ENCODE assay signal across 13 cellular contexts in the genomic region with DNA sequence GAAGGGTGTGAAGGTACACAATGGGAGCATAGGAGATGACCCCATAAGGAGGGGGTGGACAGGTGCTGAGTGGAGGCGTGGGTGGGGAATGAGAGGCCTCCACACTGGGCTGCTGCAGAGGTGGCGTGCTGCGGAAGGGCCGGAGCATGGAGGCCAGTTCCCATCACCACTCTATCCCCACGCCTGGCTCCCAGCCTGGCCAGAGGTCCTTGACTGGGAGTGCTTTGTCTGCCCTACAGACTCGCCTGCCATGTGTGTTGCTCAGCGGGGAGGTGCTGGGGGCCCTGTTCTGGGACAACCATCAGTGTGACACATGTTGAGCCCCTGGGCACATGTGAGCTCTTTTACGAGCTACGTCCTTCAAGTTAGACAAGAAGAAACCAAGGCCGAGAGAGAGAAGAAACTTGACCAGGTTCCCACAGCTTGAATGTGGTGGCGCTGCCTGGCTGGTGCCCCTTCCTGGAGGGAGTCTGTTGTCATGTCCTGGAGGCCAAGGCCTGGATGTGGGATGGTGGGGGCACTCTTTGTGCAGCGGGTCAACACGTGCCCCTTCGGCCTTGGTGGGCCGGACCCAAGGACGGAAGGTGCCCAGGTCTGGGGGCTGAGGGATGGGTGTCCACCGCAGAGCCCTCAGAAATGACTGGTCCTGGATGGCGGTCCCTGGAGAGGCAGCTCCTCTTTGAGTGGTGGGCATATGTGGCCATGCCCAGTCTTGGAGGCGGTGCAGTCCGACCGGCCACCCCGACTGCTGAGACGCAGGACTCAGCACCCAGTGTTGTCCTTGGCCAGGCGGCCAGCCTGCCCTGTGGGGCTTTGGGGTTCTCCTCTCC. TPM values are rescaled to one million over a fixed set of nuclear protein-coding genes. Genes with fewer than 3 reads are reported as not detected.
DNase-seq lines count a peak whose midpoint lies in the region; ATAC-seq and TF ChIP-seq lines count a peak whose summit lies in the region.
"Had no signal": no experiment of that assay in that cellular context is flagged by ENCODE, and none has a peak within 500 bp of the region (broad histone marks: within the 10 kb centered on the region; RNA-seq: fewer than 3 reads in every experiment).

No MANE protein-coding gene starts in this region.

- peaks cover 39% of the 10 kb centered on the region for H3K4me1 ChIP-seq in CD4-positive, CD25-positive, alpha-beta regulatory T cell (ENCODE audit: control insufficient read depth, insufficient read depth, low read length, poor library complexity, severe bottlenecking)
- peaks cover 42 to 48% of the 10 kb centered on the region in 2 experiments for H3K4me1 ChIP-seq in neutrophil (ENCODE audit: control insufficient read depth in 1 of 2, insufficient read depth in 1 of 2, low read depth in 1 of 2, low read length in 1 of 2)

- no peak for TF ChIP-seq CTCF in neutrophil (IDR thresholded peaks at IDR 0.05)

- no peak for DNase-seq in CD4-positive, CD25-positive, alpha-beta regulatory T cell
- DNase-seq in SIG-M5 (lab: John Stamatoyannopoulos, UW) (no peak), NCI-H226 (no peak), NCI-H526 treated with DMSO at 0.1 percent for 48 hours (lab: John Stamatoyannopoulos, UW) (no peak), SHP77 (lab: John Stamatoyannopoulos, UW) (no peak)
- DNase-seq: NCI-H2171 treated with DMSO at 0.1 percent for 48 hours, WERI-Rb-1 had no signal

- no peaks in the 10 kb centered on the region for H3K27me3 ChIP-seq in CD4-positive, CD25-positive, alpha-beta regulatory T cell (ENCODE audit: control insufficient read depth, insufficient read depth, low read length)
- H3K27me3 ChIP-seq in neutrophil, result no peaks in the 10 kb centered on the region

- intact Hi-C loops in dendritic cell treated with granulocyte-macrophage colony-stimulating factor and Interleukin-4, amounts not matched to agents 40 ng/mL and 50 ng/mL, for 4 days (cut with micrococcal nuclease), result no loop called here

- peaks cover 0 to 2% (median 0%) of the 10 kb centered on the region in 7 donors for H3K9me3 Mint-ChIP-seq in CD4-positive, CD25-positive, alpha-beta regulatory T cell
- H3K9me3 Mint-ChIP-seq in dendritic cell treated with granulocyte-macrophage colony-stimulating factor and Interleukin-4, amounts not matched to agents 40 ng/mL and 50 ng/mL, for 4 days, result no peaks in the 10 kb centered on the region

- peak overlapping the region; percentile 78 to 97 (median 89) for H3K4me3 Mint-ChIP-seq in CD4-positive, CD25-positive, alpha-beta regulatory T cell
- H3K4me3 Mint-ChIP-seq in dendritic cell treated with granulocyte-macrophage colony-stimulating factor and Interleukin-4, amounts not matched to agents 40 ng/mL and 50 ng/mL, for 4 days, result no peak overlapping the region

- H3K27ac ChIP-seq in CD4-positive, CD25-positive, alpha-beta regulatory T cell (ENCODE audit: insufficient read depth, low read length, poor library complexity, severe bottlenecking), result peak overlapping the region; percentile 85
- H3K27ac ChIP-seq in KOPT-K1 (ENCODE audit: low read depth, low read length, poor library complexity, severe bottlenecking), result peak overlapping the region; percentile 99
- H3K27ac ChIP-seq in neutrophil, result peak overlapping the region; percentile 97
- H3K27ac ChIP-seq: WERI-Rb-1 had no signal

- no peak for ATAC-seq in CD4-positive, CD25-positive, alpha-beta regulatory T cell (ENCODE audit: low read depth in 2 of 2)

- H3K4me3 ChIP-seq in CD4-positive, CD25-positive, alpha-beta regulatory T cell (ENCODE audit: low read depth, low read length), result no peak overlapping the region
- peak overlapping the region; percentile 93 to 97 for H3K4me3 ChIP-seq in neutrophil (ENCODE audit: low read depth in 1 of 2, low read length in 1 of 2)
- H3K4me3 ChIP-seq: lung had no signal

- H3K27me3 Mint-ChIP-seq in CD4-positive, CD25-positive, alpha-beta regulatory T cell, result peaks cover 2% of the 10 kb centered on the region
- H3K27me3 Mint-ChIP-seq in dendritic cell treated with granulocyte-macrophage colony-stimulating factor and Interleukin-4, amounts not matched to agents 40 ng/mL and 50 ng/mL, for 4 days, result peaks cover 2% of the 10 kb centered on the region

- no peaks in the 10 kb centered on the region for H3K9me3 ChIP-seq in CD4-positive, CD25-positive, alpha-beta regulatory T cell (ENCODE audit: control insufficient read depth in 2 of 2, low read length in 2 of 2)
- H3K9me3 ChIP-seq in KOPT-K1 (ENCODE audit: insufficient read depth, low read length, poor library complexity, severe bottlenecking) (no peaks in the 10 kb centered on the region), neutrophil (no peaks in the 10 kb centered on the region)

- H3K36me3 ChIP-seq in CD4-positive, CD25-positive, alpha-beta regulatory T cell (ENCODE audit: control insufficient read depth, insufficient read depth, low read length), result peaks cover under 1% of the 10 kb centered on the region
- peaks cover 18% of the 10 kb centered on the region for H3K36me3 ChIP-seq in KOPT-K1 (ENCODE audit: insufficient read depth, low read length)
- H3K36me3 ChIP-seq in neutrophil, result peaks cover 7% of the 10 kb centered on the region
- H3K36me3 ChIP-seq: WERI-Rb-1 had no signal

- H3K27ac Mint-ChIP-seq in CD4-positive, CD25-positive, alpha-beta regulatory T cell, result peak overlapping the region; percentile 60 to 94 (median 87)
- peak overlapping the region; percentile 92 for H3K27ac Mint-ChIP-seq in dendritic cell treated with granulocyte-macrophage colony-stimulating factor and Interleukin-4, amounts not matched to agents 40 ng/mL and 50 ng/mL, for 4 days

- no peaks in the 10 kb centered on the region for H3K36me3 Mint-ChIP-seq in CD4-positive, CD25-positive, alpha-beta regulatory T cell
- H3K36me3 Mint-ChIP-seq in dendritic cell treated with granulocyte-macrophage colony-stimulating factor and Interleukin-4, amounts not matched to agents 40 ng/mL and 50 ng/mL, for 4 days (ENCODE audit: low read depth), result peaks cover 33% of the 10 kb centered on the region

- peaks cover 6 to 44% (median 24%) of the 10 kb centered on the region in 4 donors for H3K4me1 Mint-ChIP-seq in CD4-positive, CD25-positive, alpha-beta regulatory T cell
- peaks cover 51% of the 10 kb centered on the region for H3K4me1 Mint-ChIP-seq in dendritic cell treated with granulocyte-macrophage colony-stimulating factor and Interleukin-4, amounts not matched to agents 40 ng/mL and 50 ng/mL, for 4 days (ENCODE audit: low read depth)

RNA-seq across cellular contexts. Expression of a gene that starts 1.2 kb away (rescaled TPM):
- 278 TPM for total RNA-seq in CD4-positive, CD25-positive, alpha-beta regulatory T cell
- polyA plus RNA-seq in CD4-positive, CD25-positive, alpha-beta regulatory T cell, result 10 to 100 TPM; 56.9 to 79.8 (median 69.0) TPM

RNA-seq across cellular contexts. Expression of a gene that starts 26.5 kb away (rescaled TPM):
- not detected for total RNA-seq in CD4-positive, CD25-positive, alpha-beta regulatory T cell
- polyA plus RNA-seq in CD4-positive, CD25-positive, alpha-beta regulatory T cell, result not detected
- total RNA-seq: glomerular endothelial cell, lung, renal cortical epithelial cell had no signal
- polyA plus RNA-seq: lung had no signal

RNA-seq across cellular contexts. Expression of a gene that starts 45.9 kb away (rescaled TPM):
- not detected for total RNA-seq in CD4-positive, CD25-positive, alpha-beta regulatory T cell
- polyA plus RNA-seq in CD4-positive, CD25-positive, alpha-beta regulatory T cell, result under 1 TPM in 1 of 4 donors, not detected in 3; 0.21 TPM
